23 cellular contexts compared by ENCODE assay signal in genomic region chr6:163720460-163721235, GRCh38.
"Had no signal": no experiment of that assay in that cellular context is flagged by ENCODE, and none has a peak within 500 bp of the region (broad histone marks: within the 10 kb centered on the region; RNA-seq: fewer than 3 reads in every experiment).

No MANE protein-coding gene starts in this region.

- H3K27me3 ChIP-seq: esophagus muscularis mucosa, foreskin keratinocyte, hepatocyte, neural progenitor cell, ovary, right atrium auricular region, stomach had no signal

- H3K79me2 ChIP-seq: hepatocyte had no signal

- H3K9me3 Mint-ChIP-seq: naive thymus-derived CD8-positive, alpha-beta T cell had no signal

- H3K9ac ChIP-seq: neural progenitor cell had no signal

- H3K27ac Mint-ChIP-seq: naive thymus-derived CD8-positive, alpha-beta T cell; neural progenitor cell had no signal

- H3K27ac ChIP-seq: epithelial cell of prostate, esophagus muscularis mucosa, foreskin keratinocyte, hepatocyte, neural progenitor cell, ovary, right atrium auricular region, stomach had no signal

- DNase-seq: effector memory CD4-positive, alpha-beta T cell; foreskin keratinocyte; head of caudate nucleus; kidney; left cardiac atrium; left ventricle myocardium superior; mucosa of descending colon; naive thymus-derived CD8-positive, alpha-beta T cell; nucleus accumbens; ovary; small intestine; stimulated activated CD4-positive, alpha-beta T cell treated with anti-CD3 and anti-CD28 coated beads, Interleukin-12 subunit alpha, Interleukin-12 subunit beta, amount 100 ng/mL, for 4 hours; stimulated activated naive CD4-positive, alpha-beta T cell; stomach; substantia nigra; trophoblast cell had no signal

- H3K36me3 Mint-ChIP-seq: naive thymus-derived CD8-positive, alpha-beta T cell; neural progenitor cell had no signal

- H2AFZ ChIP-seq: hepatocyte, neural progenitor cell had no signal

- ATAC-seq: foreskin keratinocyte; left cardiac atrium; mucosa of descending colon; naive thymus-derived CD8-positive, alpha-beta T cell had no signal

- H3K9me3 ChIP-seq: esophagus muscularis mucosa, mucosa of descending colon, ovary, right atrium auricular region, stomach had no signal

- FAIRE-seq: kidney, small intestine, urothelium cell line had no signal

- H3K4me1 ChIP-seq: esophagus muscularis mucosa, foreskin keratinocyte, neural progenitor cell, right atrium auricular region, stomach had no signal

- H3K4me3 Mint-ChIP-seq: naive thymus-derived CD8-positive, alpha-beta T cell; neural progenitor cell had no signal

- H3K4me3 ChIP-seq: esophagus muscularis mucosa, hepatocyte, lung, mucosa of descending colon, neural progenitor cell, ovary, right atrium auricular region, stomach had no signal

- H3K36me3 ChIP-seq: esophagus muscularis mucosa, neural progenitor cell, ovary, right atrium auricular region, stomach had no signal

- H3K4me2 ChIP-seq: hepatocyte, neural progenitor cell had no signal
